In the genomic region with DNA sequence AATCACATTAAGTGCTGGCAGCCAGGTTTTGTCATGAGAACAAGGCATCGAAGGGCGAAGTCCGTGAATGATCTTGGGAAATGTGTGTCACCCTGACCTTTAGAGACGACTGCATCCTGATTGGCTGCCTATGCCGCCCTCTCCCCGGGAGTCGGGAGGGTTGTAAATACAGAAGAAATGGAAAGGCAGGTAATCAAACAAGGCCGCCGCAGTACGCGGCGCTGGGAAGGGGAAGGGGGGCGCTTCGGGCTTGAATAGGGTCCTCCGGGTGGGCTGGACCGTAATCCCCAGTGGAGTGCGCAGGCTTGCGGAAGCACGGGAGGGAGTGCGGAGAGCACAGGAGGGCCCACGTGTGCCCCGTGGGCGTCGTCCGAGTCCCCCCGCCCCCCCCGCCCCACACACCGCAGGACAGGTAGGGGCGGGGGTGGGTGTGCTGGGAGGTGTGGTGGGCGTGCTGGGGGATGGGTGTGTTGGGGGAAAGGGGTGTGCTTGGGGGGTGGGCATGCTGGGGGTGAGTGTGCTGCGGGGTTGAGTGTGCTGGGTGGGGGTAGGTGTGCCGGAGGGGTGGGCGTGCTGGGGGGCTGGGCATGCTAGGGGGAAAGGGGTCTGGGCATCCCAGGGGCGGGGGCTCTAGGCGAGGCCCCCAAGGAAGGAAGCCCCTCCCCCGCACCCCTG, we compare ENCODE assay signal across 8 cellular contexts.
DNase-seq lines count a peak whose midpoint lies in the region; ATAC-seq and TF ChIP-seq lines count a peak whose summit lies in the region.

No MANE protein-coding gene starts in this region.

- H2AFZ ChIP-seq in fibroblast of lung (ENCODE audit: low read length) (no peak overlapping the region), neural progenitor cell (replicated peaks) (peak overlapping the region; percentile 68)

- no peaks in the 10 kb centered on the region for H4K20me1 ChIP-seq in fibroblast of lung (ENCODE audit: control insufficient read depth, extremely low read depth, insufficient read depth, low read length)
- H4K20me1 ChIP-seq in neural progenitor cell (ENCODE audit: low read depth): peaks cover 12% of the 10 kb centered on the region

- no peak for TF ChIP-seq CTCF in GM12864 (IDR thresholded peaks at IDR 0.05; ENCODE audit: low read depth, low read length, missing control alignments)
- no peak for TF ChIP-seq CTCF in fibroblast of lung (conservative IDR thresholded peaks at IDR 0.05 in 1 of 2, IDR thresholded peaks at IDR 0.05 in 1 of 2; ENCODE audit: low read depth in 1 of 2, low read length in 2 of 2)
- TF ChIP-seq CTCF in neural progenitor cell (IDR thresholded peaks at IDR 0.05): no peak
- no peak for TF ChIP-seq CTCF in testis (IDR thresholded peaks at IDR 0.05)

- peak overlapping the region; percentile 95 for H3K9ac ChIP-seq in fibroblast of lung (ENCODE audit: insufficient read depth, low read length)
- H3K9ac ChIP-seq in neural progenitor cell: peak overlapping the region; percentile 33

- DNase-seq in GM12864 (ENCODE audit: low read depth) (no peak), NCI-H460 (ENCODE audit: extremely low read depth, low read depth) (peak; percentile 38), fibroblast of lung (ENCODE audit: low read depth in 2 of 2) (peak in 1 of 2 donors; percentile 62), neural progenitor cell (ENCODE audit: low spot score) (peak; percentile 74), testis (no peak), OCI-M2 (lab: John Stamatoyannopoulos, UW; ENCODE audit: unreplicated experiment) (no peak)
- DNase-seq in activated T-cell treated with anti-CD3 and anti-CD28 coated beads, Interleukin-2, amount 50 U/mL, for 4 hours: peak; percentile 73

- 3 to 9% methylated on average over 18 to 26 of the region's 36 CpGs for WGBS in testis, 2 donors

- H3K79me2 ChIP-seq in fibroblast of lung (ENCODE audit: control insufficient read depth, insufficient read depth, low read length): peaks cover 2% of the 10 kb centered on the region
- H3K79me2 ChIP-seq in neural progenitor cell (ENCODE audit: low read depth): no peaks in the 10 kb centered on the region

- H3K27me3 Mint-ChIP-seq in activated T-cell treated with anti-CD3 and anti-CD28 coated beads, Interleukin-2, amount 50 U/mL, for 4 hours (ENCODE audit: low read depth): no peaks in the 10 kb centered on the region
- H3K27me3 Mint-ChIP-seq in neural progenitor cell (ENCODE audit: insufficient read depth, low read depth): peaks cover 5% of the 10 kb centered on the region

- H3K27me3 ChIP-seq in fibroblast of lung (ENCODE audit: control insufficient read depth, insufficient read depth, low read length): no peaks in the 10 kb centered on the region
- H3K27me3 ChIP-seq in neural progenitor cell: no peaks in the 10 kb centered on the region
- no peaks in the 10 kb centered on the region for H3K27me3 ChIP-seq in testis

- H3K27ac ChIP-seq in fibroblast of lung (ENCODE audit: insufficient read depth, low read length) (peak overlapping the region; percentile 95), neural progenitor cell (peak overlapping the region; percentile 85), testis (peak overlapping the region; percentile 80 to 87)

- H3K4me2 ChIP-seq in fibroblast of lung (ENCODE audit: extremely low read depth, insufficient read depth, low read length): peak overlapping the region; percentile 77
- peak overlapping the region; percentile 90 for H3K4me2 ChIP-seq in neural progenitor cell

- H3K9me3 ChIP-seq in fibroblast of lung (ENCODE audit: control insufficient read depth, insufficient read depth, low read depth, low read length): no peaks in the 10 kb centered on the region
- H3K9me3 ChIP-seq in neural progenitor cell (ENCODE audit: low read depth): no peaks in the 10 kb centered on the region
- no peaks in the 10 kb centered on the region for H3K9me3 ChIP-seq in testis

- H3K4me3 ChIP-seq in GM12864 (ENCODE audit: low read depth, low read length): peak overlapping the region; percentile 80
- H3K4me3 ChIP-seq in fibroblast of lung (replicated peaks in 1 of 4; ENCODE audit: control extremely low read depth in 1 of 4, insufficient read depth in 1 of 4, low read depth in 3 of 4, low read length in 4 of 4): peak overlapping the region; percentile 74 to 94 (median 92)
- H3K4me3 ChIP-seq in neural progenitor cell: peak overlapping the region; percentile 88
- peak overlapping the region; percentile 65 to 71 for H3K4me3 ChIP-seq in testis

- H3K36me3 Mint-ChIP-seq in activated T-cell treated with anti-CD3 and anti-CD28 coated beads, Interleukin-2, amount 50 U/mL, for 4 hours (ENCODE audit: insufficient read depth): no peaks in the 10 kb centered on the region
- H3K36me3 Mint-ChIP-seq in neural progenitor cell: no peaks in the 10 kb centered on the region

- no peaks in the 10 kb centered on the region for H3K9me3 Mint-ChIP-seq in activated T-cell treated with anti-CD3 and anti-CD28 coated beads, Interleukin-2, amount 50 U/mL, for 4 hours
- H3K9me3 Mint-ChIP-seq in neural progenitor cell: peaks cover 8% of the 10 kb centered on the region

- H3K4me1 Mint-ChIP-seq in activated T-cell treated with anti-CD3 and anti-CD28 coated beads, Interleukin-2, amount 50 U/mL, for 4 hours (ENCODE audit: low read depth): peaks cover 16% of the 10 kb centered on the region
- peaks cover 55% of the 10 kb centered on the region for H3K4me1 Mint-ChIP-seq in neural progenitor cell

- ATAC-seq in activated T-cell treated with anti-CD3 and anti-CD28 coated beads, Interleukin-2, amount 50 U/mL, for 4 hours: peak; percentile 36 to 37
- no peak for ATAC-seq in GM21723 (IDR thresholded peaks at IDR 0.05; ENCODE audit: unreplicated experiment)

- H3K4me1 ChIP-seq in fibroblast of lung (ENCODE audit: control insufficient read depth, extremely low read depth, insufficient read depth, low read length) (peaks cover 9% of the 10 kb centered on the region), neural progenitor cell (peaks cover 53% of the 10 kb centered on the region), testis (peaks cover 21% of the 10 kb centered on the region)

- intact Hi-C loops in testis (cut with DNase I; ENCODE audit: low total_unique reads): no loop called here

- H3F3A ChIP-seq in neural progenitor cell (ENCODE audit: low read depth): peaks cover 56% of the 10 kb centered on the region

- H3K36me3 ChIP-seq in fibroblast of lung (ENCODE audit: control insufficient read depth, insufficient read depth, low read length) (no peaks in the 10 kb centered on the region), neural progenitor cell (no peaks in the 10 kb centered on the region), testis (ENCODE audit: low read depth, missing control alignments) (no peaks in the 10 kb centered on the region)

- H3K27ac Mint-ChIP-seq in neural progenitor cell: peak overlapping the region; percentile 79

- TF ChIP-seq POLR2A in testis (IDR thresholded peaks at IDR 0.05): no peak

- H3K4me3 Mint-ChIP-seq in activated T-cell treated with anti-CD3 and anti-CD28 coated beads, Interleukin-2, amount 50 U/mL, for 4 hours: peak overlapping the region; percentile 95
- H3K4me3 Mint-ChIP-seq in neural progenitor cell: peak overlapping the region; percentile 88

Comparison
In these comparisons a context has a peak if more than half of its experiments do, and no peak if none do; other contexts are left out.
1. DNase-seq: peak in NCI-H460 (single experiment), activated T-cell treated with anti-CD3 and anti-CD28 coated beads, Interleukin-2, amount 50 U/mL, for 4 hours (single experiment) and neural progenitor cell (single experiment); none in GM12864 (single experiment), testis (single experiment) and OCI-M2 (single experiment).
2. Peak in every context shown above with its lines, with median percentiles within 50 percentile points of each other: H3K4me3 ChIP-seq and H3K27ac ChIP-seq.